Comparison of ENCODE assay signal across 15 cellular contexts in the genomic region with DNA sequence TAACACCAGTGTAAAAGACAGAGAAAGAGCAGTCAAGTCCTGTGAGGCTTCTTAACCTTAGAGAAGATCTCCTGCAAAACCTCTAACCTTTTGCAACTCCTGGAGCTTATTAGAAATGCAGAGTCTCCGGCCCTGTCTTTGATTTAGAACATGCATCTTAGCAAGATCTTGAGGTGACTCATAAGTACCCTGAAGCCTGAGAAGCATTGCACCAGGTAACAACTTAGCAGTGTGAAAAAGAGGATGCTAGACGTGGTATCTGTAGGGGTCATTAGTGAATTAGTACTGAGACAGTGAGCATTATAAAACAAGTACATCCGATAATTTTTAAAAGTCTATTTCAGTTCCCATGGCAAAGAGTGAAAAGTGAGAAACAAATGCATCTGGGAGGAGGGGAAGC. TPM values are rescaled to one million over a fixed set of nuclear protein-coding genes. Genes with fewer than 3 reads are reported as not detected.
DNase-seq lines count a peak whose midpoint lies in the region; ATAC-seq and TF ChIP-seq lines count a peak whose summit lies in the region.
"Had no signal": no experiment of that assay in that cellular context is flagged by ENCODE, and none has a peak within 500 bp of the region (broad histone marks: within the 10 kb centered on the region; RNA-seq: fewer than 3 reads in every experiment).

No MANE protein-coding gene starts in this region.

- TF ChIP-seq EP300 in SK-N-SH (IDR thresholded peaks at IDR 0.05; ENCODE audit: borderline replicate concordance in 1 of 2, low read depth in 1 of 2, low read length in 1 of 2), result no peak

- H4K5ac ChIP-seq in mesendoderm (ENCODE audit: low read length), result peak overlapping the region; percentile 8

- POLR2A ChIA-PET in SK-N-SH (lab: Yijun Ruan, JAX), result interaction anchor here (2.7 to 3.2 kb wide), 2 partner anchors 19 to 23 kb away, joined by 14 to 28 read pairs; partner anchors contain the start of gene SCHIP1

- no peak for TF ChIP-seq RAD21 in SK-N-SH (IDR thresholded peaks at IDR 0.05; ENCODE audit: low read length)

- H3K4me2 ChIP-seq in SK-N-SH (no peak overlapping the region), mesendoderm (ENCODE audit: low read length) (no peak overlapping the region)
- H3K4me2 ChIP-seq: hepatocyte had no signal

- H3K79me2 ChIP-seq in SK-N-SH (ENCODE audit: insufficient read depth), result peaks cover 92% of the 10 kb centered on the region
- peaks cover 2% of the 10 kb centered on the region for H3K79me2 ChIP-seq in mesendoderm (ENCODE audit: control insufficient read depth, insufficient read depth, low read length)

- no peak overlapping the region for H2AK5ac ChIP-seq in mesendoderm (ENCODE audit: low read length)

- intact Hi-C loops in left ventricle myocardium superior (cut with micrococcal nuclease), result no loop called here

- no peak overlapping the region for H4K8ac ChIP-seq in mesendoderm (ENCODE audit: low read depth, low read length)

- 64% methylated on average over 3 of the region's 3 CpGs for WGBS in SK-N-SH (ENCODE audit: low lambda C conversion rate)
- WGBS in mesendoderm (ENCODE audit: extremely low coverage, insufficient coverage, low lambda C conversion rate), result no CpG with 5 or more reads among the region's 3 CpGs

- H3K36me3 ChIP-seq in right atrium auricular region, result no peaks in the 10 kb centered on the region
- peaks cover 0 to 3% of the 10 kb centered on the region in 2 experiments for H3K36me3 ChIP-seq in SK-N-SH (replicated peaks in 1 of 2; ENCODE audit: control insufficient read depth in 1 of 2, insufficient read depth in 2 of 2, low read length in 1 of 2)
- H3K36me3 ChIP-seq in mesendoderm (ENCODE audit: control insufficient read depth, insufficient read depth, low read length), result no peaks in the 10 kb centered on the region
- H3K36me3 ChIP-seq: left lung had no signal

- H3K23ac ChIP-seq in mesendoderm (ENCODE audit: low read length), result no peak overlapping the region

- H3K4ac ChIP-seq in mesendoderm (ENCODE audit: low read depth, low read length), result no peak overlapping the region

- no peak overlapping the region for H3K18ac ChIP-seq in mesendoderm (ENCODE audit: low read length)

- CTCF ChIA-PET in SK-N-SH (lab: Yijun Ruan, JAX), result interaction anchor here (1.1 to 10.7 kb wide), 7 partner anchors 10 to 146 kb away, joined by 3 to 160 read pairs (median 7); partner anchors contain the start of gene IL12A

- DNase-seq in right atrium auricular region (ENCODE audit: low spot score), result no peak
- no peak for DNase-seq in left ventricle myocardium superior
- no peak for DNase-seq in SK-N-SH
- DNase-seq in mesendoderm, result peak; percentile 69
- no peak for DNase-seq in T-helper 9 cell
- no peak for DNase-seq in NCI-H2227 (lab: John Stamatoyannopoulos, UW; ENCODE audit: unreplicated experiment)
- no peak for DNase-seq in hippocampal formation (lab: John Stamatoyannopoulos, UW)
- DNase-seq: activated naive CD4-positive, alpha-beta T cell treated with anti-CD3 and anti-CD28 coated beads, Interleukin-2, amount 10 ng/mL, durations not matched to agents 7 days and 5 days; central memory CD4-positive, alpha-beta T cell; left lung; testis had no signal

- peaks cover 7% of the 10 kb centered on the region; the same call in 1 of the 2 replicates for H4K20me1 ChIP-seq in SK-N-SH (ENCODE audit: insufficient read depth)

- no peaks in the 10 kb centered on the region for H3K9me2 ChIP-seq in SK-N-SH

- H2AFZ ChIP-seq in SK-N-SH (ENCODE audit: low read depth), result no peak overlapping the region
- H2AFZ ChIP-seq: hepatocyte had no signal

- H3K9ac ChIP-seq in SK-N-SH (no peak overlapping the region), mesendoderm (ENCODE audit: low read length) (no peak overlapping the region)

- H3K56ac ChIP-seq in mesendoderm (ENCODE audit: low read length), result peak overlapping the region; percentile 0

- peak overlapping the region; percentile 78 to 82 for H3K27ac ChIP-seq in right atrium auricular region
- peak overlapping the region in 1 of 2 experiments; percentile 87; a peak in 2 of 4 replicates for H3K27ac ChIP-seq in SK-N-SH (ENCODE audit: low read depth in 2 of 2, low read length in 1 of 2)
- no peak overlapping the region for H3K27ac ChIP-seq in mesendoderm (ENCODE audit: low read depth, low read length)
- H3K27ac ChIP-seq: hepatocyte, testis, VCaP had no signal

- peaks cover 4% of the 10 kb centered on the region for H3K79me1 ChIP-seq in mesendoderm (ENCODE audit: low read length)

- H2BK5ac ChIP-seq in mesendoderm (ENCODE audit: low read length), result no peak overlapping the region

- no peak overlapping the region for H2BK15ac ChIP-seq in mesendoderm (replicated peaks; ENCODE audit: low read depth)

- H3K27me3 ChIP-seq in right atrium auricular region, result no peaks in the 10 kb centered on the region
- H3K27me3 ChIP-seq in SK-N-SH (ENCODE audit: insufficient read depth), result no peaks in the 10 kb centered on the region
- no peaks in the 10 kb centered on the region for H3K27me3 ChIP-seq in mesendoderm (ENCODE audit: insufficient read depth, low read length, poor library complexity)
- H3K27me3 ChIP-seq: hepatocyte, left lung, testis had no signal

- H3F3A ChIP-seq in SK-N-SH (replicated peaks; ENCODE audit: insufficient read depth), result peaks cover 5% of the 10 kb centered on the region

- no peak overlapping the region for H2BK120ac ChIP-seq in mesendoderm (ENCODE audit: low read depth, low read length)

- TF ChIP-seq CTCF in right atrium auricular region (IDR thresholded peaks at IDR 0.05), result no peak
- no peak for TF ChIP-seq CTCF in SK-N-SH (IDR thresholded peaks at IDR 0.05)

- no peak for ATAC-seq in left ventricle myocardium superior
- ATAC-seq in HG02970 (IDR thresholded peaks at IDR 0.05; ENCODE audit: low FRiP score, unreplicated experiment), result no peak
- ATAC-seq: left lung had no signal

- H3K4me1 ChIP-seq in right atrium auricular region (peaks cover 0 to 97% of the 10 kb centered on the region in 2 donors), SK-N-SH (ENCODE audit: control insufficient read depth in 1 of 2, insufficient read depth in 2 of 2, low read depth in 1 of 2, low read length in 1 of 2) (peaks cover 25 to 76% of the 10 kb centered on the region in 2 experiments), mesendoderm (ENCODE audit: control insufficient read depth, low read depth, low read length) (peaks cover 18% of the 10 kb centered on the region)
- H3K4me1 ChIP-seq: testis had no signal

- H3K4me3 ChIP-seq in right atrium auricular region (no peak overlapping the region), SK-N-SH (ENCODE audit: low read depth in 2 of 2, low read length in 1 of 2) (no peak overlapping the region), mesendoderm (ENCODE audit: low read length) (no peak overlapping the region)
- H3K4me3 ChIP-seq: hepatocyte, left lung, testis had no signal

- no peaks in the 10 kb centered on the region for H3K9me3 ChIP-seq in right atrium auricular region
- H3K9me3 ChIP-seq in SK-N-SH, result no peaks in the 10 kb centered on the region
- H3K9me3 ChIP-seq: left lung, testis had no signal

TF ChIP-seq in SK-N-SH, 30 proteins besides CTCF, POLR2A, EP300 and RAD21 (continues in another document):
- TF ChIP-seq ZBTB33 (IDR thresholded peaks at IDR 0.05; ENCODE audit: borderline replicate concordance, low read depth) (no peak), USF1 (IDR thresholded peaks at IDR 0.05; ENCODE audit: borderline replicate concordance, low read depth) (no peak), CHD2 (IDR thresholded peaks at IDR 0.05; ENCODE audit: low read length, partially characterized antibody) (no peak), TCF12 (IDR thresholded peaks at IDR 0.05) (0 out of 2 replicates have a peak, but pooled peaks have one; percentile 7), JUND (IDR thresholded peaks at IDR 0.05) (no peak), SMC3 (IDR thresholded peaks at IDR 0.05; ENCODE audit: low read depth, low read length) (no peak)
- TF ChIP-seq, protein P1, sequence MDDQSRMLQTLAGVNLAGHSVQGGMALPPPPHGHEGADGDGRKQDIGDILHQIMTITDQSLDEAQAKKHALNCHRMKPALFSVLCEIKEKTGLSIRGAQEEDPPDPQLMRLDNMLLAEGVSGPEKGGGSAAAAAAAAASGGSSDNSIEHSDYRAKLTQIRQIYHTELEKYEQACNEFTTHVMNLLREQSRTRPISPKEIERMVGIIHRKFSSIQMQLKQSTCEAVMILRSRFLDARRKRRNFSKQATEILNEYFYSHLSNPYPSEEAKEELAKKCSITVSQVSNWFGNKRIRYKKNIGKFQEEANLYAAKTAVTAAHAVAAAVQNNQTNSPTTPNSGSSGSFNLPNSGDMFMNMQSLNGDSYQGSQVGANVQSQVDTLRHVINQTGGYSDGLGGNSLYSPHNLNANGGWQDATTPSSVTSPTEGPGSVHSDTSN (IDR thresholded peaks at IDR 0.05), result no peak

RNA-seq across cellular contexts. Expression of gene SCHIP1, which starts 20.6 kb away (rescaled TPM):
- total RNA-seq in right atrium auricular region (10 to 100 TPM; 88.7 to 96.5 TPM), left ventricle myocardium superior (56.3 TPM)
- polyA plus RNA-seq in SK-N-SH (2012; rRNA removed), result 13.0 and 18.1 TPM in 2 replicates
- polyA plus RNA-seq in SK-N-SH (2012; cell fraction: cytosol; rRNA removed), result 17.4 and 22.1 TPM in 2 replicates
- polyA plus RNA-seq in SK-N-SH (2012; cell fraction: nucleus; rRNA removed), result 13.8 and 25.4 TPM in 2 replicates
- 6.3 TPM for polyA plus RNA-seq in mesendoderm (2013, experiment 1 of 2)
- 7.4 TPM for polyA plus RNA-seq in mesendoderm (2013, experiment 2 of 2)
- total RNA-seq: HT-29 had no signal
